ENCODE assay signal across 10 cellular contexts in the genomic region with DNA sequence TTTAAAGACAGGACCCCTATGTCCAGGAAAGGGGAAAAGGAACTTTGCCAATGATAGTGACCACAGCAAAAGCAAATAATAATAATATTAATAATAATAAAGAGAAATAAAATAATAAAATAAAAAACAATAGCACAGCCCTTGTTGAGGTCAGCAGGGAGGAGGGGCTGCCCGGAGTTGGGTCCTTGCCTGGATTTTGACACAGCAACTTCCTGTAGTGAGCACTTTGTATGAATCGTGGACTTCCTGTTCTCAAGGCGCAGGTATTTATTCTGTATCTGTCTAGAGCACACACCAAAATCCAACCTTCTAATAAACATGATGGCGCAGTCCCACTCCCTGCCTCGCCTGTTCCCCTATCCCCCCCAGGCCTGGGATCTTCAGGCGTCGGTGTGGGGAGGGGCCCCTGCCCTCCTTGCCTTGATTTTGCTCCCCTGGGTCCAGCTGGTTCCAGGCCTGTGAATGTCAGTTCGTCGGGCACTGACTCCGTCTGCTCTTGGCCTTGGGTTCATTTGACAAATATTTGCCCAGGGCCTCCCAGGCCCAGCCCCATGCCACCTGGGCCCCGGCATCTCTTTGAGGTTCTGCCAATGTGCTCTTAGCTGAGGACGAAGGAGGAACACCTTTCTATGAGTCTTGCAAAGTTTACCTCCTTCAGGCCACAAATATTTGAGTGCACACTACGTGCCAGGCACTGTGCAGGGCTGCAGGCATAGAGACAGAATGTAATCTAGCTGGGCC. TPM values are rescaled to one million over a fixed set of nuclear protein-coding genes. Genes with fewer than 3 reads are reported as not detected.
DNase-seq lines count a peak whose midpoint lies in the region; ATAC-seq and TF ChIP-seq lines count a peak whose summit lies in the region.
"Had no signal": no experiment of that assay in that cellular context is flagged by ENCODE, and none has a peak within 500 bp of the region (broad histone marks: within the 10 kb centered on the region; RNA-seq: fewer than 3 reads in every experiment).

No MANE protein-coding gene starts in this region.

- H3K27me3 Mint-ChIP-seq in WTC11 (ENCODE audit: low read depth): no peaks in the 10 kb centered on the region; the same call in 1 of the 2 replicates

- H3K9ac ChIP-seq in HCT116 (ENCODE audit: low read length): no peak overlapping the region

- CTCF ChIA-PET in HCT116 (lab: Charles Lee): interaction anchor here (1.1 kb wide), 1 partner anchor 21 kb away, joined by 3 read pairs; no protein-coding TSS in a partner anchor
- CTCF ChIA-PET in WTC11 (lab: Charles Lee): interaction anchor here (0.8 to 3.7 kb wide), 7 partner anchors 8 to 154 kb away, joined by 3 to 16 read pairs (median 4); partner anchors contain the start of genes SUFU and TRIM8

- H3K36me3 ChIP-seq in HCT116 (ENCODE audit: control insufficient read depth in 1 of 2, insufficient read depth in 2 of 2, low read length in 2 of 2): peaks cover 9 to 21% of the 10 kb centered on the region in 2 experiments; a peak in 3 of 4 replicates
- H3K36me3 ChIP-seq in heart right ventricle: peaks cover 0 to 63% (median 43%) of the 10 kb centered on the region in 9 donors
- H3K36me3 ChIP-seq in sigmoid colon: peaks cover 29 to 58% (median 31%) of the 10 kb centered on the region in 4 donors

- H3K9me3 ChIP-seq in HCT116 (ENCODE audit: control insufficient read depth in 1 of 2, insufficient read depth in 1 of 2, low read depth in 1 of 2, low read length in 2 of 2): no peaks in the 10 kb centered on the region
- no peaks in the 10 kb centered on the region for H3K9me3 ChIP-seq in heart right ventricle
- H3K9me3 ChIP-seq in sigmoid colon: no peaks in the 10 kb centered on the region
- H3K9me3 ChIP-seq: HAP-1 had no signal

- peaks cover 11% of the 10 kb centered on the region for H3K4me1 Mint-ChIP-seq in WTC11

- DNase-seq in HCT116 (ENCODE audit: low read depth, low spot score): no peak
- DNase-seq in WTC11 (ENCODE audit: low spot score): no peak
- peak; percentile 26 to 70 for DNase-seq in heart right ventricle
- DNase-seq in sigmoid colon: peak; percentile 75
- no peak for DNase-seq in stimulated activated naive CD4-positive, alpha-beta T cell treated with Interleukin-2 at 50 U/mL for 16 hours (lab: John Stamatoyannopoulos, UW)
- DNase-seq in activated T-cell treated with anti-CD3 and anti-CD28 coated beads for 4 hours: no peak
- no peak for DNase-seq in NCI-H1694 (lab: John Stamatoyannopoulos, UW)
- DNase-seq: Kasumi-1 had no signal

- H3K27me3 ChIP-seq in HCT116 (ENCODE audit: insufficient read depth, low read length) (no peaks in the 10 kb centered on the region), heart right ventricle (no peaks in the 10 kb centered on the region), sigmoid colon (no peaks in the 10 kb centered on the region)

- H3K27ac ChIP-seq in HCT116 (ENCODE audit: low read depth, low read length) (no peak overlapping the region), heart right ventricle (peak overlapping the region; percentile 21 to 77 (median 71)), sigmoid colon (peak overlapping the region; percentile 26 to 52 (median 47))

- TF ChIP-seq EP300 in sigmoid colon (IDR thresholded peaks at IDR 0.05): no peak

- H4K20me1 ChIP-seq in HCT116 (ENCODE audit: insufficient read depth): no peaks in the 10 kb centered on the region

- WGBS in heart right ventricle, 2 donors: 58 to 62% methylated on average over 13 of the region's 13 CpGs
- 16 to 56% methylated on average over 13 of the region's 13 CpGs for WGBS in sigmoid colon, 2 donors

- RAD21 ChIA-PET in HCT116 (lab: Charles Lee; ENCODE audit: low non-redundant PET in 1 of 2, low total read pairs in 2 of 2, uncharacterized antibody in 2 of 2, unreplicated experiment in 2 of 2): no interaction called here

- no peak overlapping the region for H3K4me2 ChIP-seq in HCT116 (ENCODE audit: low read length)

- H3K9me3 Mint-ChIP-seq in WTC11: no peaks in the 10 kb centered on the region

- TF ChIP-seq POLR2A in HCT116 (IDR thresholded peaks at IDR 0.05; ENCODE audit: borderline replicate concordance, extremely low read depth, insufficient read depth, insufficient read length) (no peak), sigmoid colon (IDR thresholded peaks at IDR 0.05) (no peak)

- no peak for TF ChIP-seq RAD21 in HCT116 (IDR thresholded peaks at IDR 0.05; ENCODE audit: low read depth)

- intact Hi-C loops in HCT116 (cut with micrococcal nuclease) (no loop called here), heart right ventricle (cut with DNase I) (no loop called here), sigmoid colon (cut with DNase I) (no loop called here)

- no TSS peak for BruUV-seq in HCT116 (replicated peaks; lab: Mats Ljungman, UMichigan)

- H3K4me3 ChIP-seq in HCT116 (replicated peaks in 1 of 2; ENCODE audit: low read depth in 1 of 2, low read length in 2 of 2): no peak overlapping the region
- H3K4me3 ChIP-seq in heart right ventricle: no peak overlapping the region
- H3K4me3 ChIP-seq in sigmoid colon: no peak overlapping the region
- H3K4me3 ChIP-seq: HAP-1 had no signal

- H3K4me1 ChIP-seq in HCT116 (ENCODE audit: control insufficient read depth in 1 of 2, insufficient read depth in 2 of 2, low read length in 2 of 2): peaks cover 0 to 5% of the 10 kb centered on the region in 2 experiments; a peak in 1 of 4 replicates
- peaks cover 21 to 64% (median 46%) of the 10 kb centered on the region in 9 donors for H3K4me1 ChIP-seq in heart right ventricle
- peaks cover 0 to 34% (median 20%) of the 10 kb centered on the region in 4 donors for H3K4me1 ChIP-seq in sigmoid colon
- H3K4me1 ChIP-seq: HAP-1 had no signal

- H2AFZ ChIP-seq in HCT116 (ENCODE audit: low read depth, low read length, poor library complexity, severe bottlenecking): no peak overlapping the region

- peaks cover 28% of the 10 kb centered on the region for H3K36me3 Mint-ChIP-seq in WTC11

- POLR2A ChIA-PET in HCT116 (lab: Charles Lee) (interaction anchor here (0.5 to 1.5 kb wide), 3 partner anchors 12 to 54 kb away, joined by 3 read pairs; partner anchors contain the start of gene TRIM8), WTC11 (lab: Charles Lee) (no interaction called here)

- TF ChIP-seq CTCF in HCT116 (IDR thresholded peaks at IDR 0.05 in 2 of 3, conservative IDR thresholded peaks at IDR 0.05 in 1 of 3; ENCODE audit: borderline replicate concordance in 1 of 3, insufficient read depth in 1 of 3, low read depth in 2 of 3, low read length in 2 of 3) (no peak), WTC11 (IDR thresholded peaks at IDR 0.05) (no peak), heart right ventricle (IDR thresholded peaks at IDR 0.05) (no peak), sigmoid colon (IDR thresholded peaks at IDR 0.05) (no peak)

- peak overlapping the region; percentile 72; the same call in 1 of the 2 replicates for H3K27ac Mint-ChIP-seq in WTC11

- peaks cover 12% of the 10 kb centered on the region for H3K79me2 ChIP-seq in HCT116 (ENCODE audit: insufficient read depth, low read length)

- H3K9me2 ChIP-seq in HCT116 (ENCODE audit: insufficient read depth): no peaks in the 10 kb centered on the region

- ATAC-seq in HCT116 (no peak), WTC11 (no peak), heart right ventricle (peak in 5 of 8 donors; percentile 9 to 61 (median 41)), HG03439 (IDR thresholded peaks at IDR 0.05; ENCODE audit: unreplicated experiment) (no peak)

- no peak overlapping the region for H3K4me3 Mint-ChIP-seq in WTC11

TF ChIP-seq in HCT116, 20 proteins besides CTCF, POLR2A, EP300 and RAD21:
- TF ChIP-seq POLR2AphosphoS5 (IDR thresholded peaks at IDR 0.05; ENCODE audit: low read depth, low read length): peak; percentile 11; the same call in 1 of the 2 replicates
- no peak for TF ChIP-seq MAX (IDR thresholded peaks at IDR 0.05)

TF ChIP-seq in WTC11, 78 proteins besides CTCF, POLR2A, EP300 and RAD21:
- no peak for TF ChIP-seq ZBTB43 (CRISPR knock-in tag; IDR thresholded peaks at IDR 0.05)
- 0 out of 2 replicates have a peak, but pooled peaks have one; percentile 16 for TF ChIP-seq GABPB1 (CRISPR knock-in tag; IDR thresholded peaks at IDR 0.05)
- 0 out of 2 replicates have a peak, but pooled peaks have one; percentile 28 for TF ChIP-seq HMGA2 (CRISPR knock-in tag; IDR thresholded peaks at IDR 0.05)
- no peak for TF ChIP-seq JAZF1 (CRISPR knock-in tag; IDR thresholded peaks at IDR 0.05)
- TF ChIP-seq ZNF219 (CRISPR knock-in tag; IDR thresholded peaks at IDR 0.05; ENCODE audit: borderline replicate concordance): no peak
- no peak for TF ChIP-seq SOX15 (CRISPR knock-in tag; IDR thresholded peaks at IDR 0.05)

RNA-seq across cellular contexts. Expression of gene TRIM8, which starts 13.9 kb away (rescaled TPM):
- total RNA-seq in HCT116 (2021; ENCODE audit: unreplicated experiment): 91.6 TPM
- 131 and 143 TPM in 2 replicates for polyA plus RNA-seq in HCT116 (2012)
- 36.3 to 40.3 TPM (median 36.8 TPM) in 3 replicates for total RNA-seq in WTC11 (2021)
- 100 to 1,000 TPM in 4 of 10 donors, 10 to 100 TPM in 6; 82.6 to 147 (median 90.4) TPM for total RNA-seq in heart right ventricle
- 10 to 100 TPM; 27.9 to 67.0 TPM for polyA plus RNA-seq in heart right ventricle
- 10 to 100 TPM; 58.9 to 88.6 (median 67.1) TPM for total RNA-seq in sigmoid colon
- polyA plus RNA-seq in sigmoid colon: 10 to 100 TPM; 25.0 to 53.0 (median 46.8) TPM

RNA-seq across cellular contexts. Expression of gene ARL3, which starts 56.0 kb away (rescaled TPM):
- total RNA-seq in HCT116 (2021; ENCODE audit: unreplicated experiment) (13.3 TPM), WTC11 (2021) (13.3 to 16.1 TPM (median 15.6 TPM) in 3 replicates), heart right ventricle (10 to 100 TPM; 10.9 to 17.8 (median 13.6) TPM), sigmoid colon (10 to 100 TPM in 2 of 4 donors, 1 to 10 TPM in 2; 7.3 to 12.0 (median 9.3) TPM)
- polyA plus RNA-seq in HCT116 (2012): 8.4 and 10.1 TPM in 2 replicates
- polyA plus RNA-seq in heart right ventricle (10 to 100 TPM in 1 of 2 donors, 1 to 10 TPM in 1; 5.0 to 15.8 TPM), sigmoid colon (1 to 10 TPM; 4.6 to 8.4 (median 5.4) TPM)

RNA-seq across cellular contexts. Expression of gene SFXN2, which starts 56.3 kb away (rescaled TPM):
- 22.9 TPM for total RNA-seq in HCT116 (2021; ENCODE audit: unreplicated experiment)
- polyA plus RNA-seq in HCT116 (2012): 7.2 and 14.3 TPM in 2 replicates
- 15.7 to 21.2 TPM (median 15.9 TPM) in 3 replicates for total RNA-seq in WTC11 (2021)
- 1 to 10 TPM in 9 of 10 donors, under 1 TPM in 1; 0.89 to 4.5 (median 2.3) TPM for total RNA-seq in heart right ventricle
- 1 to 10 TPM; 2.5 to 4.3 TPM for polyA plus RNA-seq in heart right ventricle
- total RNA-seq in sigmoid colon: 1 to 10 TPM in 2 of 4 donors, under 1 TPM in 2; 0.66 to 6.1 (median 1.5) TPM
- 10 to 100 TPM in 1 of 3 donors, 1 to 10 TPM in 2; 2.4 to 11.6 (median 3.0) TPM for polyA plus RNA-seq in sigmoid colon

Comparison
In these comparisons a context has a peak if more than half of its experiments do, and no peak if none do; other contexts are left out.
1. ATAC-seq: peak in heart right ventricle (5 of 8); none in HCT116 (single experiment), WTC11 (single experiment) and HG03439 (single experiment).
2. DNase-seq: peak in heart right ventricle (2 of 2) and sigmoid colon (single experiment); none in HCT116 (single experiment), WTC11 (single experiment), stimulated activated naive CD4-positive, alpha-beta T cell treated with Interleukin-2 at 50 U/mL for 16 hours (single experiment), activated T-cell treated with anti-CD3 and anti-CD28 coated beads for 4 hours (single experiment) and NCI-H1694 (single experiment).